ENCODE assay signal across 13 cellular contexts in the genomic region with DNA sequence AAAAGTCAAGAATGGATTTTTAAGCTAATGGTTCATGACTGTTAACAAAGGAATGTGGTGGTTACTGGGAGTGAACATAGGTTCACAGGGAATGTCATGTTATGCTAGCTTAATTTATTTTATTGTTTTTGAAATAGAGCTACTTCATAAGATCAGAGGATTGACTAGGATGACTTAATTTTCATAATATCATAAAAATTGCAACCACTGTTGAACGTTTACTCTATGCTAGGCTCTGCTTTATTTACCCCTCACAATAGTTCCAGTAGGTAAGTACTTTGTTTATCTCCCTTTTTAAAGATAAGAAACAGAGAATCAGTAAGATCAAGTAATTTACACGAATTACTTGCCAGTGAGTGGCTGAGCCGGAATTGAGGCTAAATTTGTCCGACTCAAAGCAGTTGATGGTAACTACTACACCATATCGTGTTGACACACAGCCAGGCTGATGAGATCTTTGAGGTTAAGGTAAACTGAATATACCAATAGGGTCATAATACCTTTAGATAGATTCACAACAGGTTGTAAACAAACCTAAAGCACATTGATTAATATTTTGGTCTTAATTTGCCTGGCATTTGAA.
DNase-seq lines count a peak whose midpoint lies in the region; ATAC-seq, FAIRE-seq and TF ChIP-seq lines count a peak whose summit lies in the region.
"Had no signal": no experiment of that assay in that cellular context is flagged by ENCODE, and none has a peak within 500 bp of the region (broad histone marks: within the 10 kb centered on the region; RNA-seq: fewer than 3 reads in every experiment).

No MANE protein-coding gene starts in this region.

- dilution Hi-C loops in keratinocyte (cut with MboI; ENCODE audit: extremely low pct_ligation_motif_present, low sequenced_read_pairs) = no loop called here

- TF ChIP-seq CTCF in keratinocyte (optimal IDR thresholded peaks at IDR 0.05 in 1 of 3, IDR thresholded peaks at IDR 0.05 in 1 of 3, conservative IDR thresholded peaks at IDR 0.05 in 1 of 3; ENCODE audit: extremely low read depth in 1 of 3, insufficient read depth in 2 of 3, low read length in 3 of 3) (no peak), uterus (IDR thresholded peaks at IDR 0.05) (no peak)

- H3K9me3 ChIP-seq in keratinocyte (ENCODE audit: control insufficient read depth, low read depth, low read length) (no peaks in the 10 kb centered on the region), uterus (no peaks in the 10 kb centered on the region)

- H3K36me3 ChIP-seq in keratinocyte (ENCODE audit: control insufficient read depth in 2 of 2, extremely low read depth in 1 of 2, insufficient read depth in 2 of 2, low read length in 2 of 2) (no peaks in the 10 kb centered on the region), uterus (no peaks in the 10 kb centered on the region)

- peak; percentile 50 for DNase-seq in HT-29 (ENCODE audit: low spot score)
- DNase-seq in astrocyte of the hippocampus (ENCODE audit: low read depth, low spot score) = peak; percentile 84
- no peak for DNase-seq in keratinocyte (ENCODE audit: low read depth, low spot score)
- DNase-seq in uterus = no peak
- DNase-seq in activated T-helper 2 cell treated with anti-CD3 and anti-CD28 coated beads, Interferon-gamma antibody, Interleukin-2, Interleukin-4, amounts not matched to agents 10 μg/mL and 5 μg/mL and 100 μg/mL, durations not matched to agents 14 hours and 24 hours and 36 hours (ENCODE audit: low spot score) = no peak
- DNase-seq in NCI-H2029 (lab: John Stamatoyannopoulos, UW) = no peak
- DNase-seq: activated CD4-positive, CD25-positive, alpha-beta regulatory T cell treated with anti-CD3 and anti-CD28 coated beads, Interleukin-2, amount 50 U/mL, for 72 hours; left colon; NCI-H2081; right cardiac atrium; Right ventricle myocardium superior had no signal

- H3K4me2 ChIP-seq in keratinocyte (ENCODE audit: control insufficient read depth, extremely low read depth, insufficient read depth, low read depth, low read length) = peak overlapping the region; percentile 62

- no peak overlapping the region for H3K27ac Mint-ChIP-seq in activated T-helper 2 cell treated with anti-CD3 and anti-CD28 coated beads, Interferon-gamma antibody, Interleukin-2, Interleukin-4, amounts not matched to agents 10 μg/mL and 5 μg/mL and 100 μg/mL, durations not matched to agents 14 hours and 24 hours and 36 hours
- H3K27ac Mint-ChIP-seq: activated naive CD4-positive, alpha-beta T cell treated with anti-CD3 and anti-CD28 coated beads, Interleukin-2, amount 50 U/mL, for 24 hours had no signal

- ATAC-seq in GM21737 (IDR thresholded peaks at IDR 0.05; ENCODE audit: unreplicated experiment) = no peak
- ATAC-seq: left colon, right cardiac atrium had no signal

- no peaks in the 10 kb centered on the region for H3K27me3 Mint-ChIP-seq in activated T-helper 2 cell treated with anti-CD3 and anti-CD28 coated beads, Interferon-gamma antibody, Interleukin-2, Interleukin-4, amounts not matched to agents 10 μg/mL and 5 μg/mL and 100 μg/mL, durations not matched to agents 14 hours and 24 hours and 36 hours (ENCODE audit: low read depth)
- H3K27me3 Mint-ChIP-seq: activated naive CD4-positive, alpha-beta T cell treated with anti-CD3 and anti-CD28 coated beads, Interleukin-2, amount 50 U/mL, for 24 hours had no signal

- no peaks in the 10 kb centered on the region for H3K27me3 ChIP-seq in keratinocyte (ENCODE audit: control insufficient read depth, extremely low read depth, insufficient read depth, low read length)
- H3K27me3 ChIP-seq in uterus = no peaks in the 10 kb centered on the region

- no peak overlapping the region for H3K4me3 Mint-ChIP-seq in activated T-helper 2 cell treated with anti-CD3 and anti-CD28 coated beads, Interferon-gamma antibody, Interleukin-2, Interleukin-4, amounts not matched to agents 10 μg/mL and 5 μg/mL and 100 μg/mL, durations not matched to agents 14 hours and 24 hours and 36 hours (ENCODE audit: low read depth)
- H3K4me3 Mint-ChIP-seq: activated naive CD4-positive, alpha-beta T cell treated with anti-CD3 and anti-CD28 coated beads, Interleukin-2, amount 50 U/mL, for 24 hours had no signal

- no peak overlapping the region for H2AFZ ChIP-seq in keratinocyte (ENCODE audit: control insufficient read depth, low read length)

- no peaks in the 10 kb centered on the region for H3K79me2 ChIP-seq in keratinocyte (ENCODE audit: control insufficient read depth, insufficient read depth, low read length)

- intact Hi-C loops in uterus (cut with DNase I; ENCODE audit: low total_unique reads) = no loop called here
- intact Hi-C loops in activated T-helper 2 cell treated with anti-CD3 and anti-CD28 coated beads, Interferon-gamma antibody, Interleukin-2, Interleukin-4, amounts not matched to agents 10 μg/mL and 5 μg/mL and 100 μg/mL, durations not matched to agents 14 hours and 24 hours and 36 hours (cut with micrococcal nuclease) = no loop called here

- peak overlapping the region; percentile 55 for H3K9ac ChIP-seq in keratinocyte (ENCODE audit: control insufficient read depth, extremely low read depth, insufficient read depth, low read length)

- H3K9me3 Mint-ChIP-seq in activated T-helper 2 cell treated with anti-CD3 and anti-CD28 coated beads, Interferon-gamma antibody, Interleukin-2, Interleukin-4, amounts not matched to agents 10 μg/mL and 5 μg/mL and 100 μg/mL, durations not matched to agents 14 hours and 24 hours and 36 hours = no peaks in the 10 kb centered on the region
- H3K9me3 Mint-ChIP-seq: activated naive CD4-positive, alpha-beta T cell treated with anti-CD3 and anti-CD28 coated beads, Interleukin-2, amount 50 U/mL, for 24 hours had no signal

- H3K27ac ChIP-seq in keratinocyte (ENCODE audit: control insufficient read depth, insufficient read depth, low read length) (peak overlapping the region; percentile 89), uterus (peak overlapping the region; percentile 0 to 27)

- H3K4me3 ChIP-seq in keratinocyte (ENCODE audit: control insufficient read depth in 2 of 3, extremely low read depth in 1 of 3, insufficient read depth in 2 of 3, low read depth in 1 of 3, low read length in 3 of 3) (peak overlapping the region in 1 of 3 experiments; percentile 29), uterus (no peak overlapping the region)

- no peak for FAIRE-seq in keratinocyte (lab: Jason Lieb, UNC)

- H3K4me1 Mint-ChIP-seq in activated T-helper 2 cell treated with anti-CD3 and anti-CD28 coated beads, Interferon-gamma antibody, Interleukin-2, Interleukin-4, amounts not matched to agents 10 μg/mL and 5 μg/mL and 100 μg/mL, durations not matched to agents 14 hours and 24 hours and 36 hours (ENCODE audit: low read depth) = peaks cover 9% of the 10 kb centered on the region
- H3K4me1 Mint-ChIP-seq: activated naive CD4-positive, alpha-beta T cell treated with anti-CD3 and anti-CD28 coated beads, Interleukin-2, amount 50 U/mL, for 24 hours had no signal

- no peaks in the 10 kb centered on the region for H3K9me1 ChIP-seq in keratinocyte (ENCODE audit: control insufficient read depth, extremely low read depth, insufficient read depth, low read length)

- no peaks in the 10 kb centered on the region for H4K20me1 ChIP-seq in keratinocyte (ENCODE audit: control insufficient read depth, extremely low read depth, insufficient read depth, low read length)

- TF ChIP-seq POLR2A in uterus (IDR thresholded peaks at IDR 0.05) = no peak

- no peaks in the 10 kb centered on the region for H3K36me3 Mint-ChIP-seq in activated T-helper 2 cell treated with anti-CD3 and anti-CD28 coated beads, Interferon-gamma antibody, Interleukin-2, Interleukin-4, amounts not matched to agents 10 μg/mL and 5 μg/mL and 100 μg/mL, durations not matched to agents 14 hours and 24 hours and 36 hours (ENCODE audit: low read depth)
- H3K36me3 Mint-ChIP-seq: activated naive CD4-positive, alpha-beta T cell treated with anti-CD3 and anti-CD28 coated beads, Interleukin-2, amount 50 U/mL, for 24 hours had no signal

- H3K4me1 ChIP-seq in keratinocyte (ENCODE audit: control insufficient read depth, extremely low read depth, insufficient read depth, low read length) (peaks cover 22% of the 10 kb centered on the region), uterus (no peaks in the 10 kb centered on the region)

Comparison
In these comparisons a context has a peak if more than half of its experiments do, and no peak if none do; other contexts are left out.
1. DNase-seq: peak in HT-29 (single experiment) and astrocyte of the hippocampus (single experiment); none in keratinocyte (single experiment), uterus (0 of 2), activated T-helper 2 cell treated with anti-CD3 and anti-CD28 coated beads, Interferon-gamma antibody, Interleukin-2, Interleukin-4, amounts not matched to agents 10 μg/mL and 5 μg/mL and 100 μg/mL, durations not matched to agents 14 hours and 24 hours and 36 hours (single experiment) and NCI-H2029 (single experiment).